1 cellular context compared by ENCODE assay signal in the genomic region with DNA sequence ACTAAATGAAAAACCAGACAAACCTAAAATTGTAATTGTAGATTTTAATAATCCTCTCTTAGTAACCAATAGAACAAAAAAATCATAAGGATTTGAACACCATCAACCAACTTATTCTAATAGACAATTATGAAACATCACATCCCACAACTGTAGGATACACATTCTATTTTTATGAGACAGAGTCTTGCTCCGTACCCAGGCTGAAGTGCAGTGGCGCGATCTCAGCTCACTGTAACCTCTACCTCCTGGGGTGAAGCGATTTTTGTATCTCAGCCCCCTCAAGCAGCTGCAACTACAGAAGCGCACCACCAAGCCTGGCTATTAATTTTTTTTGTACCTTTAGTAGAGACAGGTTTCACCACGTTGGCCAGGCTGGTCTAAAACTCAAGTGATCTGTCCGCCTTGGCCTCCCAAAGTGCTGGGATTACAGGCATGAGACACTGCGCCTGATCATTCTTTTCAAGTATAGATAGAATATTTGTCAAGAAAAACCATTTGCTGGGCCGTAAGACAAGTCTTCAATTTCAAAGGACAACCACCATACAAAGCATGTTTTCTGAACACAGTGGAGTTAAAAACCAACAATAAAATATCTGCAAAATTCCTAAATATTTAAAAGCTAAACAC.
TF ChIP-seq lines count a peak whose summit lies in the region.

No MANE protein-coding gene starts in this region.

TF ChIP-seq in IMR-90, 13 proteins besides CTCF, POLR2A, EP300 and RAD21 (continued from another document):
- no peak for TF ChIP-seq RFX5 (IDR thresholded peaks at IDR 0.05; ENCODE audit: low read depth, low read length)
